Comparison of ENCODE assay signal across 23 cellular contexts in the genomic region with DNA sequence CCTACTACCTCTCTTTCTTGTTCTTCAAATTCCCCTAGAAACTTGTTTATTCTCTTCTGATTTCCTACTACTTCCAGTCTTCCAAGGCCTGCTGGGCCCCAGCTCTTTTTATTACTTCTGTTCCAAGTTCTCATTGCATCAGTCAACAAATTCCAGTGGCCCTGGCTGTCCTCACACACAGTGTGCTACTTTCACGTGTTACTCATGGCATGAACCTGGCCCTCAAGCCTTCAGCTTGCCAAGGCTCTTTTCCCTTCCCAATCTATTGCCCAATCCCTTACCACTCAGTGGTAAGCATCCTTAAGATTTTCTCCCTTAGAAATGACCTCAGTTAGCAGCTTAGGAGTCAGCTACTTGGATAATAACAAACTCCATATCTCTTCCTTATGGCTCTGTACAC.
DNase-seq lines count a peak whose midpoint lies in the region; ATAC-seq and TF ChIP-seq lines count a peak whose summit lies in the region.
"Had no signal": no experiment of that assay in that cellular context is flagged by ENCODE, and none has a peak within 500 bp of the region (broad histone marks: within the 10 kb centered on the region; RNA-seq: fewer than 3 reads in every experiment).

No MANE protein-coding gene starts in this region.

- TF ChIP-seq CTCF in astrocyte of the cerebellum (IDR thresholded peaks at IDR 0.05; ENCODE audit: low read depth, low read length, missing control alignments) (no peak), neural progenitor cell (IDR thresholded peaks at IDR 0.05) (no peak)

- H3K36me3 Mint-ChIP-seq in neural progenitor cell, result no peaks in the 10 kb centered on the region
- H3K36me3 Mint-ChIP-seq: natural killer cell treated with Interleukin-12 subunit alpha and Interleukin-12 subunit beta and Interleukin-15 and Interleukin-18, amount 100 ng/mL, for 72 hours; stimulated activated memory B cell treated with anti-CD40 and anti-IgM and Interleukin-4, amounts not matched to agents 10 μg/mL and 1 μg/mL and 100 μg/mL, for 72 hours had no signal

- H3F3A ChIP-seq in neural progenitor cell (ENCODE audit: low read depth), result no peaks in the 10 kb centered on the region

- no peak overlapping the region for H3K27ac Mint-ChIP-seq in neural progenitor cell
- H3K27ac Mint-ChIP-seq: natural killer cell treated with Interleukin-12 subunit alpha and Interleukin-12 subunit beta and Interleukin-15 and Interleukin-18, amount 100 ng/mL, for 72 hours; stimulated activated memory B cell treated with anti-CD40 and anti-IgM and Interleukin-4, amounts not matched to agents 10 μg/mL and 1 μg/mL and 100 μg/mL, for 72 hours had no signal

- intact Hi-C loops in left cardiac atrium (cut with DNase I), result no loop called here
- intact Hi-C loops in sciatic nerve (cut with DNase I), result no loop called here

- no peaks in the 10 kb centered on the region for H3K27me3 Mint-ChIP-seq in neural progenitor cell (ENCODE audit: insufficient read depth, low read depth)
- H3K27me3 Mint-ChIP-seq: stimulated activated memory B cell treated with anti-CD40 and anti-IgM and Interleukin-4, amounts not matched to agents 10 μg/mL and 1 μg/mL and 100 μg/mL, for 72 hours had no signal

- in situ Hi-C loops in astrocyte of the cerebellum (cut with HindIII; ENCODE audit: low sequenced_read_pairs), result no loop called here

- no peak overlapping the region for H3K4me3 Mint-ChIP-seq in neural progenitor cell
- H3K4me3 Mint-ChIP-seq: natural killer cell treated with Interleukin-12 subunit alpha and Interleukin-12 subunit beta and Interleukin-15 and Interleukin-18, amount 100 ng/mL, for 72 hours; stimulated activated memory B cell treated with anti-CD40 and anti-IgM and Interleukin-4, amounts not matched to agents 10 μg/mL and 1 μg/mL and 100 μg/mL, for 72 hours had no signal

- H3K27me3 ChIP-seq in neural progenitor cell, result no peaks in the 10 kb centered on the region
- H3K27me3 ChIP-seq: colonic mucosa, heart left ventricle, transverse colon had no signal

- H3K4me1 Mint-ChIP-seq in neural progenitor cell, result peaks cover 14% of the 10 kb centered on the region
- H3K4me1 Mint-ChIP-seq: stimulated activated memory B cell treated with anti-CD40 and anti-IgM and Interleukin-4, amounts not matched to agents 10 μg/mL and 1 μg/mL and 100 μg/mL, for 72 hours had no signal

- no peaks in the 10 kb centered on the region for H3K9me3 ChIP-seq in neural progenitor cell (ENCODE audit: low read depth)
- H3K9me3 ChIP-seq: colonic mucosa, heart left ventricle, prostate gland, transverse colon had no signal

- H2AFZ ChIP-seq in neural progenitor cell (replicated peaks), result no peak overlapping the region

- H3K36me3 ChIP-seq in neural progenitor cell, result no peaks in the 10 kb centered on the region
- H3K36me3 ChIP-seq: colonic mucosa, heart left ventricle, prostate gland, transverse colon had no signal

- H3K9me3 Mint-ChIP-seq in neural progenitor cell, result no peaks in the 10 kb centered on the region
- H3K9me3 Mint-ChIP-seq: natural killer cell treated with Interleukin-12 subunit alpha and Interleukin-12 subunit beta and Interleukin-15 and Interleukin-18, amount 100 ng/mL, for 72 hours; stimulated activated memory B cell treated with anti-CD40 and anti-IgM and Interleukin-4, amounts not matched to agents 10 μg/mL and 1 μg/mL and 100 μg/mL, for 72 hours had no signal

- H3K4me1 ChIP-seq in neural progenitor cell, result peaks cover 19% of the 10 kb centered on the region
- H3K4me1 ChIP-seq: colonic mucosa, prostate gland, transverse colon had no signal

- H3K79me2 ChIP-seq in neural progenitor cell (ENCODE audit: low read depth), result no peaks in the 10 kb centered on the region

- DNase-seq in EH (ENCODE audit: low read depth) (peak; percentile 61), astrocyte of the cerebellum (ENCODE audit: low read depth) (peak; percentile 1), left cardiac atrium (no peak), sciatic nerve (ENCODE audit: low spot score) (no peak), neural progenitor cell (ENCODE audit: low spot score) (no peak)
- DNase-seq in activated naive CD4-positive, alpha-beta T cell treated with Interleukin-2 at 50 U/mL for 16 hours, result no peak
- DNase-seq in stimulated activated CD4-positive, alpha-beta T cell treated with anti-CD3 and anti-CD28 coated beads, Interleukin-4, amount 100 ng/mL, for 4 hours, result no peak
- DNase-seq: ACHN, activated T-cell treated with anti-CD3 and anti-CD28 coated beads for 4 hours, colonic mucosa, COR-L47, EL, NCI-H2081, NCI-H524, transverse colon had no signal

- H4K20me1 ChIP-seq in neural progenitor cell (ENCODE audit: low read depth), result no peaks in the 10 kb centered on the region

- H3K9ac ChIP-seq in neural progenitor cell, result no peak overlapping the region

- no peak overlapping the region for H3K4me2 ChIP-seq in neural progenitor cell

- no peak overlapping the region for H3K27ac ChIP-seq in neural progenitor cell
- H3K27ac ChIP-seq: colonic mucosa, epithelial cell of prostate, heart left ventricle, prostate gland, transverse colon had no signal

- no peak overlapping the region for H3K4me3 ChIP-seq in astrocyte of the cerebellum (ENCODE audit: low read depth, low read length)
- H3K4me3 ChIP-seq in neural progenitor cell, result no peak overlapping the region
- H3K4me3 ChIP-seq: colonic mucosa, heart left ventricle, K562, prostate gland, transverse colon had no signal

- peak; percentile 50 to 72 for ATAC-seq in left cardiac atrium
- peak; percentile 90 for ATAC-seq in sciatic nerve
- ATAC-seq in activated CD4-positive, CD25-positive, alpha-beta regulatory T cell treated with anti-CD3 and anti-CD28 coated beads, Interleukin-2, amount 50 U/mL, for 24 hours, result no peak
- ATAC-seq: HCT116; K562; natural killer cell treated with Interleukin-12 subunit alpha and Interleukin-12 subunit beta and Interleukin-15 and Interleukin-18, amount 100 ng/mL, for 72 hours; stimulated activated memory B cell treated with anti-CD40 and anti-IgM and Interleukin-4, amounts not matched to agents 10 μg/mL and 1 μg/mL and 100 μg/mL, for 72 hours had no signal

Comparison
In these comparisons a context has a peak if more than half of its experiments do, and no peak if none do; other contexts are left out.
1. DNase-seq: peak in EH (single experiment) and astrocyte of the cerebellum (single experiment); none in left cardiac atrium (single experiment), sciatic nerve (single experiment), activated naive CD4-positive, alpha-beta T cell treated with Interleukin-2 at 50 U/mL for 16 hours (single experiment), neural progenitor cell (single experiment) and stimulated activated CD4-positive, alpha-beta T cell treated with anti-CD3 and anti-CD28 coated beads, Interleukin-4, amount 100 ng/mL, for 4 hours (0 of 2).
2. ATAC-seq: peak in left cardiac atrium (2 of 2) and sciatic nerve (single experiment); none in activated CD4-positive, CD25-positive, alpha-beta regulatory T cell treated with anti-CD3 and anti-CD28 coated beads, Interleukin-2, amount 50 U/mL, for 24 hours (0 of 2).